24 cellular contexts compared by ENCODE assay signal in genomic region chr1:51509773-51510172, GRCh38. TPM values are rescaled to one million over a fixed set of nuclear protein-coding genes. Genes with fewer than 3 reads are reported as not detected.
DNase-seq lines count a peak whose midpoint lies in the region; ATAC-seq, FAIRE-seq and TF ChIP-seq lines count a peak whose summit lies in the region.
"Had no signal": no experiment of that assay in that cellular context is flagged by ENCODE, and none has a peak within 500 bp of the region (broad histone marks: within the 10 kb centered on the region; RNA-seq: fewer than 3 reads in every experiment).

No MANE protein-coding gene starts in this region.

- peaks cover 13% of the 10 kb centered on the region for H3K4me1 Mint-ChIP-seq in glutamatergic neuron (ENCODE audit: low read depth, unreplicated experiment)

- H3K27ac Mint-ChIP-seq in glutamatergic neuron (ENCODE audit: unreplicated experiment): peak overlapping the region; percentile 19
- H3K27ac Mint-ChIP-seq: activated CD4-positive, alpha-beta T cell treated with anti-CD3 and anti-CD28 coated beads, Interleukin-2, amount 10 ng/mL, durations not matched to agents 24 days and 14 days; activated naive CD8-positive, alpha-beta T cell treated with anti-CD3 and anti-CD28 coated beads, Interleukin-2, amount 10 ng/mL, durations not matched to agents 7 days and 5 days had no signal

- no peaks in the 10 kb centered on the region for H3K9me3 ChIP-seq in left ventricle myocardium inferior (replicated peaks)
- no peaks in the 10 kb centered on the region for H3K9me3 ChIP-seq in Panc1 (ENCODE audit: control insufficient read depth, insufficient read depth, low read depth, low read length)
- no peaks in the 10 kb centered on the region for H3K9me3 ChIP-seq in thyroid gland
- H3K9me3 ChIP-seq: vagina had no signal

- WGBS in thyroid gland, 2 donors: 62 to 72% methylated on average over 2 of the region's 2 CpGs

- TF ChIP-seq POLR2A in thyroid gland (IDR thresholded peaks at IDR 0.05): no peak

- no peaks in the 10 kb centered on the region for H3K9me3 Mint-ChIP-seq in glutamatergic neuron (ENCODE audit: unreplicated experiment)
- H3K9me3 Mint-ChIP-seq: activated CD4-positive, alpha-beta T cell treated with anti-CD3 and anti-CD28 coated beads, Interleukin-2, amount 10 ng/mL, durations not matched to agents 24 days and 14 days; activated naive CD8-positive, alpha-beta T cell treated with anti-CD3 and anti-CD28 coated beads, Interleukin-2, amount 10 ng/mL, durations not matched to agents 7 days and 5 days; central memory CD8-positive, alpha-beta T cell had no signal

- POLR2A ChIA-PET in Panc1 (lab: Charles Lee): no interaction called here

- H3K27me3 ChIP-seq in left ventricle myocardium inferior (ENCODE audit: low read depth) (no peaks in the 10 kb centered on the region), Panc1 (ENCODE audit: control insufficient read depth, insufficient read depth, low read length) (no peaks in the 10 kb centered on the region), thyroid gland (no peaks in the 10 kb centered on the region)
- H3K27me3 ChIP-seq: BLaER1, vagina had no signal

- DNase-seq in left ventricle myocardium superior (no peak), left ventricle myocardium inferior (no peak), Panc1 (ENCODE audit: low read depth, low spot score) (no peak), glutamatergic neuron (no peak), thyroid gland (no peak), SW480 (ENCODE audit: low spot score) (no peak), HTR-8/SVneo (ENCODE audit: insufficient read length, low spot score) (no peak)
- no peak for DNase-seq in effector CD8-positive, alpha-beta T cell (lab: John Stamatoyannopoulos, UW)
- DNase-seq: activated CD4-positive, alpha-beta T cell treated with anti-CD3 and anti-CD28 coated beads, Interleukin-2, amount 10 ng/mL, durations not matched to agents 24 days and 14 days; activated effector memory CD4-positive, alpha-beta T cell treated with Interleukin-2 at 50 U/mL for 16 hours; activated naive CD8-positive, alpha-beta T cell treated with anti-CD3 and anti-CD28 coated beads, Interleukin-2, amount 10 ng/mL, durations not matched to agents 7 days and 5 days; COR-L47; DND-41; head of caudate nucleus; mesendoderm; MM.1S; NCI-H1436; stimulated activated CD4-positive, alpha-beta T cell treated with anti-CD3 and anti-CD28 coated beads, Interleukin-1b, Interleukin-23, amount 100 ng/mL, for 48 hours; T-helper 2 cell had no signal

- BruUV-seq in Panc1 (replicated peaks; lab: Mats Ljungman, UMichigan): no TSS peak

- H3K4me1 ChIP-seq in left ventricle myocardium inferior (peaks cover 86% of the 10 kb centered on the region), Panc1 (ENCODE audit: control insufficient read depth, insufficient read depth, low read length) (peaks cover 19% of the 10 kb centered on the region; the same call in 1 of the 2 replicates), thyroid gland (peaks cover 45 to 57% of the 10 kb centered on the region in 2 donors)

- intact Hi-C loops in left ventricle myocardium superior (cut with micrococcal nuclease): no loop called here
- intact Hi-C loops in left ventricle myocardium inferior (cut with micrococcal nuclease): no loop called here
- intact Hi-C loops in Panc1 (cut with micrococcal nuclease; ENCODE audit: unreplicated experiment): no loop called here
- intact Hi-C loops in thyroid gland (cut with DNase I): no loop called here

- H3K4me3 Mint-ChIP-seq in glutamatergic neuron (ENCODE audit: unreplicated experiment): peak overlapping the region; percentile 50
- H3K4me3 Mint-ChIP-seq: activated CD4-positive, alpha-beta T cell treated with anti-CD3 and anti-CD28 coated beads, Interleukin-2, amount 10 ng/mL, durations not matched to agents 24 days and 14 days; activated naive CD8-positive, alpha-beta T cell treated with anti-CD3 and anti-CD28 coated beads, Interleukin-2, amount 10 ng/mL, durations not matched to agents 7 days and 5 days; central memory CD8-positive, alpha-beta T cell had no signal

- no peak for FAIRE-seq in HTR-8/SVneo (lab: Jason Lieb, UNC)

- CTCF ChIA-PET in Panc1 (lab: Charles Lee): no interaction called here

- no peaks in the 10 kb centered on the region for H3K36me3 Mint-ChIP-seq in glutamatergic neuron (ENCODE audit: unreplicated experiment)

- H3K4me3 ChIP-seq in left ventricle myocardium inferior: no peak overlapping the region
- no peak overlapping the region for H3K4me3 ChIP-seq in Panc1 (ENCODE audit: low read depth in 2 of 2, low read length in 2 of 2)
- H3K4me3 ChIP-seq in thyroid gland (replicated peaks in 1 of 3): no peak overlapping the region
- H3K4me3 ChIP-seq: BLaER1, skin epidermis, vagina had no signal

- H3K36me3 ChIP-seq in left ventricle myocardium inferior (no peaks in the 10 kb centered on the region), Panc1 (ENCODE audit: control insufficient read depth, insufficient read depth, low read length) (no peaks in the 10 kb centered on the region), thyroid gland (no peaks in the 10 kb centered on the region)

- TF ChIP-seq CTCF in left ventricle myocardium inferior (IDR thresholded peaks at IDR 0.05; ENCODE audit: borderline replicate concordance) (no peak), Panc1 (IDR thresholded peaks at IDR 0.05) (no peak), glutamatergic neuron (IDR thresholded peaks at IDR 0.05; ENCODE audit: partially characterized antibody, unreplicated experiment) (no peak), thyroid gland (IDR thresholded peaks at IDR 0.05) (no peak)

- peaks cover 3% of the 10 kb centered on the region for H3K27me3 Mint-ChIP-seq in glutamatergic neuron (ENCODE audit: unreplicated experiment)
- H3K27me3 Mint-ChIP-seq: activated CD4-positive, alpha-beta T cell treated with anti-CD3 and anti-CD28 coated beads, Interleukin-2, amount 10 ng/mL, durations not matched to agents 24 days and 14 days; activated naive CD8-positive, alpha-beta T cell treated with anti-CD3 and anti-CD28 coated beads, Interleukin-2, amount 10 ng/mL, durations not matched to agents 7 days and 5 days; central memory CD8-positive, alpha-beta T cell had no signal

- H3K27ac ChIP-seq in left ventricle myocardium inferior (replicated peaks): no peak overlapping the region
- H3K27ac ChIP-seq in Panc1 (ENCODE audit: low read length): peak overlapping the region; percentile 19
- H3K27ac ChIP-seq in thyroid gland: peak overlapping the region in 2 of 3 donors; percentile 14 to 40
- H3K27ac ChIP-seq: BLaER1, epithelial cell of prostate, skin epidermis, vagina had no signal

- ATAC-seq in left ventricle myocardium superior: peak; percentile 5
- ATAC-seq in Panc1: no peak

- in situ Hi-C loops in Panc1 (cut with HindIII; ENCODE audit: low pct_unique_long_range_greater_than_20kb, low sequenced_read_pairs): no loop called here

RNA-seq across cellular contexts. Expression of gene EPS15, which starts 9.3 kb away (rescaled TPM):
- 71.6 TPM for total RNA-seq in left ventricle myocardium superior
- 64.5 TPM for total RNA-seq in left ventricle myocardium inferior
- total RNA-seq in Panc1 (2021; ENCODE audit: unreplicated experiment): 54.4 TPM
- 15.4 TPM for polyA plus RNA-seq in Panc1 (2012; ENCODE audit: insufficient read length)
- 139 TPM for total RNA-seq in glutamatergic neuron (ENCODE audit: unreplicated experiment)
- total RNA-seq in thyroid gland: 100 to 1,000 TPM in 3 of 4 donors, 10 to 100 TPM in 1; 88.0 to 128 (median 102) TPM
